ENCODE assay signal across 8 cellular contexts in the genomic region with DNA sequence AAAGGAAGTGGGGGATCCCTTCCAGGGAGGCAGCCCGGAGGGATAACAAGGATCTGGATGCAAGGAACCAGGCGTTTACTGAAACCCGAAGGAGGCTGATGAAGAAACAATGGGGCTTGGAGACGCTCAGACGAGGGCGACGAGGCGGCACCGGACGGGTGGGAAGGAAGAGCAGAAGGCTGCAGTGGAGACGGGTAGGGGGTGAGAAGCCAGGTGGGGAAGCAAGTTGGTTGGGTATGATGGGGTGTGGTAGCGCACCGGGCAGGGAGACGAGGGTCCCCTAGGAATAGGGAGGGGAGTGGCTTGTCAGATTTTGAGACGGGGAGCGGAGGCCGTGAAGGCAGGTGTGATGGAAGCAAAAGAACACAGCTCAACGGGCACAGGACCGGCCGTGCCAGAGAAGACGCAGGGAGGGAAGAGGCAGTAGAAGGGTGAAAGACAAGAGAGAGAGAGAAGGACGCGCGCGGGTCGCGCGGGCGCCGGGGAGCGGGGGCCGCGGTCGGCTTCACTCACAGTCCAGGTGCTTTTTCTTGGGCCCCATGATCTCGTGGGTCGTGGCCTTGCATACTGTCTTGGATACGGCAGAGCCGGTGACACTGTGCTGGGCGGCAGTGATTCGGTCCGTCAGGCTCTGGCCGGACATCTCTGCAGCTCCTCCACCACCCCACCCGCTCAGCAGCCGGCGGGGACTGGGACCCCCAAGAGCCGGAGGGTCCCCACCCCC. TPM values are rescaled to one million over a fixed set of nuclear protein-coding genes. Genes with fewer than 3 reads are reported as not detected.
DNase-seq lines count a peak whose midpoint lies in the region; ATAC-seq, FAIRE-seq and TF ChIP-seq lines count a peak whose summit lies in the region.

No MANE protein-coding gene starts in this region.

- WGBS in small intestine, 3 donors = 0 to 1% (median 1%) methylated on average over 34 to 46 of the region's 46 CpGs

- H3K27me3 ChIP-seq in small intestine (ENCODE audit: control insufficient read depth in 2 of 2, insufficient read depth in 2 of 2, low read length in 2 of 2) = no peaks in the 10 kb centered on the region

- H3K36me3 ChIP-seq in small intestine (ENCODE audit: control insufficient read depth in 2 of 2, insufficient read depth in 2 of 2, low read length in 2 of 2) = no peaks in the 10 kb centered on the region

- H3K27me3 Mint-ChIP-seq in brain (peaks cover 13% of the 10 kb centered on the region), immature natural killer cell (ENCODE audit: low read depth in 3 of 3) (peaks cover 5 to 16% (median 8%) of the 10 kb centered on the region in 3 donors)

- no peaks in the 10 kb centered on the region for H3K4me1 ChIP-seq in small intestine (ENCODE audit: control insufficient read depth in 2 of 2, insufficient read depth in 1 of 2, low read depth in 1 of 2, low read length in 1 of 2)

- ATAC-seq in GM19455 (IDR thresholded peaks at IDR 0.05; ENCODE audit: unreplicated experiment) = peak; percentile 23

- H3K9me3 ChIP-seq in small intestine (ENCODE audit: control insufficient read depth, low read depth) = no peaks in the 10 kb centered on the region

- in situ Hi-C loops in Caki2 (cut with HindIII; ENCODE audit: low pct_unique_long_range_greater_than_20kb, low sequenced_read_pairs) = no loop called here

- FAIRE-seq in small intestine (lab: Jason Lieb, UNC) = no peak

- H3K4me1 Mint-ChIP-seq in brain (peaks cover 50% of the 10 kb centered on the region), immature natural killer cell (peaks cover 41 to 56% of the 10 kb centered on the region in 2 donors)

- peak overlapping the region; percentile 98 to 100 for H3K4me3 ChIP-seq in small intestine (ENCODE audit: low read depth in 1 of 2, low read length in 2 of 2)

- H3K4me3 Mint-ChIP-seq in brain (peak overlapping the region; percentile 94 to 100 (median 97)), immature natural killer cell (peak overlapping the region; percentile 94 to 100 (median 98))

- peaks cover 0 to 2% (median 0%) of the 10 kb centered on the region in 5 experiments for H3K9me3 Mint-ChIP-seq in brain
- no peaks in the 10 kb centered on the region for H3K9me3 Mint-ChIP-seq in immature natural killer cell

- DNase-seq in Caki2 (ENCODE audit: low read depth) (peak; percentile 51), HK-2 (ENCODE audit: unreplicated experiment) (peak; percentile 27), T-helper 2 cell (peak; percentile 18 to 55 (median 29)), immature natural killer cell (peak; percentile 43 to 52 (median 47)), small intestine (peak; percentile 40), NCI-H1048 (lab: John Stamatoyannopoulos, UW) (no peak)

- H3K27ac Mint-ChIP-seq in brain = peak overlapping the region; percentile 96 to 99 (median 99)
- peak overlapping the region; percentile 95 to 100 (median 96) for H3K27ac Mint-ChIP-seq in immature natural killer cell

- H3K27ac ChIP-seq in small intestine (ENCODE audit: low read depth in 1 of 2, low read length in 1 of 2) = peak overlapping the region; percentile 86 to 98

- H3K36me3 Mint-ChIP-seq in brain = peaks cover 12% of the 10 kb centered on the region
- peaks cover 0 to 6% (median 0%) of the 10 kb centered on the region in 3 donors for H3K36me3 Mint-ChIP-seq in immature natural killer cell

- TF ChIP-seq CTCF in brain (conservative IDR thresholded peaks at IDR 0.05) = no peak

RNA-seq across cellular contexts. Expression of a gene that starts 0.6 kb away (rescaled TPM):
- total RNA-seq in Caki2 (2014; rRNA removed; shearing (Covaris generic); ENCODE audit: low replicate concordance) = 52.2 and 116 TPM in 2 replicates
- polyA plus RNA-seq in brain (ENCODE audit: insufficient read depth, low read depth, low replicate concordance) (109 TPM), immature natural killer cell (10 to 100 TPM; 20.8 to 39.4 (median 22.4) TPM), small intestine (100 to 1,000 TPM in 2 of 3 donors, 10 to 100 TPM in 1; 88.8 to 127 (median 106) TPM)
